ENCODE assay signal across 1 cellular context in the genomic region with DNA sequence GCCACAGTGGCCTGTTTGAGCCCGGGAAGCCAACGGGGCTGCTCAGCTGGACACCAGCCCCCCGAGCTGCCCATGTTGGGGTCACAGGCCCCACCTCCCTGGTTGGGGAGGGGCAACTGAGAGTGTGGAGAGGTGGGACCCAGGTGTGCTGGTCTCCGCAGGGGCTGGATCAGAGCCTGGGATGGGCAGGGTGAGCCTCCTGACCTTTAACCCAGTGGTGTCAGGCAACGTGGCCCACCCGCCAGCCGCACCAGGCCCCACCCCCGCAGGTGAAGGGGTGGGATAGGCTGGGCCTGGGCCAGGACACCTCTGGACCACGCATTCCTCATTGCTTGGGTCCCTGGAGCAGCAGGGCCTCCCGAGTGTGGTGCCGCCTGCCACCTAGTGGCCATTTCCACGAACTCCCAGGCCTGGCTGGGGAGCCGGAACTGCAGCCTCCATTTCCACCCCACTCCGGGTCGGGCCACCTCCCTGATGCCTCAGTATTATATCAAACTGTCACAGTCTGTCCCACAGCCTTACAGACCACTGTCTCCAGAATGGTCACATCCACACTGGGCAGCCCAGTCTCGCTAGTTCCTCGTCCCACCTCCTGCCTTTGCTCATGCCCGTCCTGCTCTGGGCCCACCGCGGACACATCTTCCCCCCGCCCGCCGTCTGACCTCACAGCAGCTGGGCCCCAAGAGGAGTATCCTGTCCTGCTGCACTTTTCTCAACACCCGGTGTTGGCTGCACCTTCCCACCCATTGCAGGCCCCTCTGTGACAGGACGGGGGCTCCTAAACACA.
TF ChIP-seq lines count a peak whose summit lies in the region.

No MANE protein-coding gene starts in this region.

TF ChIP-seq in HepG2, 621 proteins besides CTCF, POLR2A, EP300 and RAD21 (continued from another document and continues in another):
- no peak for TF ChIP-seq ZNF564 (CRISPR knock-in tag; IDR thresholded peaks at IDR 0.05)
- TF ChIP-seq, protein P1, sequence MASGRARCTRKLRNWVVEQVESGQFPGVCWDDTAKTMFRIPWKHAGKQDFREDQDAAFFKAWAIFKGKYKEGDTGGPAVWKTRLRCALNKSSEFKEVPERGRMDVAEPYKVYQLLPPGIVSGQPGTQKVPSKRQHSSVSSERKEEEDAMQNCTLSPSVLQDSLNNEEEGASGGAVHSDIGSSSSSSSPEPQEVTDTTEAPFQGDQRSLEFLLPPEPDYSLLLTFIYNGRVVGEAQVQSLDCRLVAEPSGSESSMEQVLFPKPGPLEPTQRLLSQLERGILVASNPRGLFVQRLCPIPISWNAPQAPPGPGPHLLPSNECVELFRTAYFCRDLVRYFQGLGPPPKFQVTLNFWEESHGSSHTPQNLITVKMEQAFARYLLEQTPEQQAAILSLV (CRISPR knock-in tag; IDR thresholded peaks at IDR 0.05; ENCODE audit: borderline replicate concordance) = no peak
- TF ChIP-seq, protein P2, sequence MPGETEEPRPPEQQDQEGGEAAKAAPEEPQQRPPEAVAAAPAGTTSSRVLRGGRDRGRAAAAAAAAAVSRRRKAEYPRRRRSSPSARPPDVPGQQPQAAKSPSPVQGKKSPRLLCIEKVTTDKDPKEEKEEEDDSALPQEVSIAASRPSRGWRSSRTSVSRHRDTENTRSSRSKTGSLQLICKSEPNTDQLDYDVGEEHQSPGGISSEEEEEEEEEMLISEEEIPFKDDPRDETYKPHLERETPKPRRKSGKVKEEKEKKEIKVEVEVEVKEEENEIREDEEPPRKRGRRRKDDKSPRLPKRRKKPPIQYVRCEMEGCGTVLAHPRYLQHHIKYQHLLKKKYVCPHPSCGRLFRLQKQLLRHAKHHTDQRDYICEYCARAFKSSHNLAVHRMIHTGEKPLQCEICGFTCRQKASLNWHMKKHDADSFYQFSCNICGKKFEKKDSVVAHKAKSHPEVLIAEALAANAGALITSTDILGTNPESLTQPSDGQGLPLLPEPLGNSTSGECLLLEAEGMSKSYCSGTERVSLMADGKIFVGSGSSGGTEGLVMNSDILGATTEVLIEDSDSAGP (CRISPR knock-in tag; IDR thresholded peaks at IDR 0.05; ENCODE audit: borderline replicate concordance) = peak; percentile 65; the same call in 1 of the 2 replicates
- no peak for TF ChIP-seq ZNF441 (CRISPR knock-in tag; IDR thresholded peaks at IDR 0.05; ENCODE audit: borderline replicate concordance)
- 0 out of 2 replicates have a peak, but pooled peaks have one; percentile 15 for TF ChIP-seq AKAP8 (CRISPR knock-in tag; IDR thresholded peaks at IDR 0.05)
- TF ChIP-seq ZNF543 (CRISPR knock-in tag; IDR thresholded peaks at IDR 0.05) = no peak
- no peak for TF ChIP-seq ZNF121 (CRISPR knock-in tag; IDR thresholded peaks at IDR 0.05)
- no peak for TF ChIP-seq MAZ (IDR thresholded peaks at IDR 0.05; ENCODE audit: borderline replicate concordance, low read depth, low read length)
- TF ChIP-seq MAZ (CRISPR knock-in tag; IDR thresholded peaks at IDR 0.05; ENCODE audit: low read depth) = 0 out of 2 replicates have a peak, but pooled peaks have one; percentile 41
- TF ChIP-seq PATZ1 (CRISPR knock-in tag; IDR thresholded peaks at IDR 0.05) = 0 out of 2 replicates have a peak, but pooled peaks have one; percentile 21
- no peak for TF ChIP-seq HCFC1 (IDR thresholded peaks at IDR 0.05; ENCODE audit: low read depth, low read length)
- TF ChIP-seq ZFY (CRISPR knock-in tag; IDR thresholded peaks at IDR 0.05) = peak; percentile 36; the same call in 1 of the 2 replicates
- TF ChIP-seq ERF (CRISPR knock-in tag; IDR thresholded peaks at IDR 0.05) = peak; percentile 42; the same call in 1 of the 2 replicates
- TF ChIP-seq, protein P3, sequence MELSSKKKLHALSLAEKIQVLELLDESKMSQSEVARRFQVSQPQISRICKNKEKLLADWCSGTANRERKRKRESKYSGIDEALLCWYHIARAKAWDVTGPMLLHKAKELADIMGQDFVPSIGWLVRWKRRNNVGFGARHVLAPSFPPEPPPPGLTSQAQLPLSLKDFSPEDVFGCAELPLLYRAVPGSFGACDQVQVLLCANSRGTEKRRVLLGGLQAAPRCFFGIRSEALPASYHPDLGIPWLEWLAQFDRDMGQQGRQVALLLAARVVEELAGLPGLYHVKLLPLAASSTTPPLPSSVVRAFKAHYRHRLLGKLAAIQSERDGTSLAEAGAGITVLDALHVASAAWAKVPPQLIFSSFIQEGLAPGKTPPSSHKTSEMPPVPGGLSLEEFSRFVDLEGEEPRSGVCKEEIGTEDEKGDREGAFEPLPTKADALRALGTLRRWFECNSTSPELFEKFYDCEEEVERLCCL (CRISPR knock-in tag; IDR thresholded peaks at IDR 0.05; ENCODE audit: borderline replicate concordance) = no peak
- TF ChIP-seq MTA1 (CRISPR knock-in tag; IDR thresholded peaks at IDR 0.05; ENCODE audit: borderline replicate concordance) = no peak
- TF ChIP-seq, protein P4, sequence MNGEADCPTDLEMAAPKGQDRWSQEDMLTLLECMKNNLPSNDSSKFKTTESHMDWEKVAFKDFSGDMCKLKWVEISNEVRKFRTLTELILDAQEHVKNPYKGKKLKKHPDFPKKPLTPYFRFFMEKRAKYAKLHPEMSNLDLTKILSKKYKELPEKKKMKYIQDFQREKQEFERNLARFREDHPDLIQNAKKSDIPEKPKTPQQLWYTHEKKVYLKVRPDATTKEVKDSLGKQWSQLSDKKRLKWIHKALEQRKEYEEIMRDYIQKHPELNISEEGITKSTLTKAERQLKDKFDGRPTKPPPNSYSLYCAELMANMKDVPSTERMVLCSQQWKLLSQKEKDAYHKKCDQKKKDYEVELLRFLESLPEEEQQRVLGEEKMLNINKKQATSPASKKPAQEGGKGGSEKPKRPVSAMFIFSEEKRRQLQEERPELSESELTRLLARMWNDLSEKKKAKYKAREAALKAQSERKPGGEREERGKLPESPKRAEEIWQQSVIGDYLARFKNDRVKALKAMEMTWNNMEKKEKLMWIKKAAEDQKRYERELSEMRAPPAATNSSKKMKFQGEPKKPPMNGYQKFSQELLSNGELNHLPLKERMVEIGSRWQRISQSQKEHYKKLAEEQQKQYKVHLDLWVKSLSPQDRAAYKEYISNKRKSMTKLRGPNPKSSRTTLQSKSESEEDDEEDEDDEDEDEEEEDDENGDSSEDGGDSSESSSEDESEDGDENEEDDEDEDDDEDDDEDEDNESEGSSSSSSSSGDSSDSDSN (CRISPR knock-in tag; IDR thresholded peaks at IDR 0.05) = peak; percentile 43; the same call in 1 of the 2 replicates
- TF ChIP-seq CBX1 (IDR thresholded peaks at IDR 0.05; ENCODE audit: low read depth) = no peak
- TF ChIP-seq SOX6 (IDR thresholded peaks at IDR 0.05) = no peak
- TF ChIP-seq SOX6 (CRISPR knock-in tag; IDR thresholded peaks at IDR 0.05) = 0 out of 2 replicates have a peak, but pooled peaks have one; percentile 24
- TF ChIP-seq, protein P5, sequence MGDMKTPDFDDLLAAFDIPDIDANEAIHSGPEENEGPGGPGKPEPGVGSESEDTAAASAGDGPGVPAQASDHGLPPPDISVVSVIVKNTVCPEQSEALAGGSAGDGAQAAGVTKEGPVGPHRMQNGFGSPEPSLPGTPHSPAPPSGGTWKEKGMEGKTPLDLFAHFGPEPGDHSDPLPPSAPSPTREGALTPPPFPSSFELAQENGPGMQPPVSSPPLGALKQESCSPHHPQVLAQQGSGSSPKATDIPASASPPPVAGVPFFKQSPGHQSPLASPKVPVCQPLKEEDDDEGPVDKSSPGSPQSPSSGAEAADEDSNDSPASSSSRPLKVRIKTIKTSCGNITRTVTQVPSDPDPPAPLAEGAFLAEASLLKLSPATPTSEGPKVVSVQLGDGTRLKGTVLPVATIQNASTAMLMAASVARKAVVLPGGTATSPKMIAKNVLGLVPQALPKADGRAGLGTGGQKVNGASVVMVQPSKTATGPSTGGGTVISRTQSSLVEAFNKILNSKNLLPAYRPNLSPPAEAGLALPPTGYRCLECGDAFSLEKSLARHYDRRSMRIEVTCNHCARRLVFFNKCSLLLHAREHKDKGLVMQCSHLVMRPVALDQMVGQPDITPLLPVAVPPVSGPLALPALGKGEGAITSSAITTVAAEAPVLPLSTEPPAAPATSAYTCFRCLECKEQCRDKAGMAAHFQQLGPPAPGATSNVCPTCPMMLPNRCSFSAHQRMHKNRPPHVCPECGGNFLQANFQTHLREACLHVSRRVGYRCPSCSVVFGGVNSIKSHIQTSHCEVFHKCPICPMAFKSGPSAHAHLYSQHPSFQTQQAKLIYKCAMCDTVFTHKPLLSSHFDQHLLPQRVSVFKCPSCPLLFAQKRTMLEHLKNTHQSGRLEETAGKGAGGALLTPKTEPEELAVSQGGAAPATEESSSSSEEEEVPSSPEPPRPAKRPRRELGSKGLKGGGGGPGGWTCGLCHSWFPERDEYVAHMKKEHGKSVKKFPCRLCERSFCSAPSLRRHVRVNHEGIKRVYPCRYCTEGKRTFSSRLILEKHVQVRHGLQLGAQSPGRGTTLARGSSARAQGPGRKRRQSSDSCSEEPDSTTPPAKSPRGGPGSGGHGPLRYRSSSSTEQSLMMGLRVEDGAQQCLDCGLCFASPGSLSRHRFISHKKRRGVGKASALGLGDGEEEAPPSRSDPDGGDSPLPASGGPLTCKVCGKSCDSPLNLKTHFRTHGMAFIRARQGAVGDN (CRISPR knock-in tag; IDR thresholded peaks at IDR 0.05) = peak; percentile 72
- TF ChIP-seq ZNF710 (CRISPR knock-in tag; IDR thresholded peaks at IDR 0.05; ENCODE audit: borderline replicate concordance) = no peak
- no peak for TF ChIP-seq FOXM1 (CRISPR knock-in tag; IDR thresholded peaks at IDR 0.05)
- TF ChIP-seq CHCHD3 (CRISPR knock-in tag; IDR thresholded peaks at IDR 0.05) = no peak
- TF ChIP-seq ZBTB7B (CRISPR knock-in tag; IDR thresholded peaks at IDR 0.05) = no peak
- TF ChIP-seq, protein P6, sequence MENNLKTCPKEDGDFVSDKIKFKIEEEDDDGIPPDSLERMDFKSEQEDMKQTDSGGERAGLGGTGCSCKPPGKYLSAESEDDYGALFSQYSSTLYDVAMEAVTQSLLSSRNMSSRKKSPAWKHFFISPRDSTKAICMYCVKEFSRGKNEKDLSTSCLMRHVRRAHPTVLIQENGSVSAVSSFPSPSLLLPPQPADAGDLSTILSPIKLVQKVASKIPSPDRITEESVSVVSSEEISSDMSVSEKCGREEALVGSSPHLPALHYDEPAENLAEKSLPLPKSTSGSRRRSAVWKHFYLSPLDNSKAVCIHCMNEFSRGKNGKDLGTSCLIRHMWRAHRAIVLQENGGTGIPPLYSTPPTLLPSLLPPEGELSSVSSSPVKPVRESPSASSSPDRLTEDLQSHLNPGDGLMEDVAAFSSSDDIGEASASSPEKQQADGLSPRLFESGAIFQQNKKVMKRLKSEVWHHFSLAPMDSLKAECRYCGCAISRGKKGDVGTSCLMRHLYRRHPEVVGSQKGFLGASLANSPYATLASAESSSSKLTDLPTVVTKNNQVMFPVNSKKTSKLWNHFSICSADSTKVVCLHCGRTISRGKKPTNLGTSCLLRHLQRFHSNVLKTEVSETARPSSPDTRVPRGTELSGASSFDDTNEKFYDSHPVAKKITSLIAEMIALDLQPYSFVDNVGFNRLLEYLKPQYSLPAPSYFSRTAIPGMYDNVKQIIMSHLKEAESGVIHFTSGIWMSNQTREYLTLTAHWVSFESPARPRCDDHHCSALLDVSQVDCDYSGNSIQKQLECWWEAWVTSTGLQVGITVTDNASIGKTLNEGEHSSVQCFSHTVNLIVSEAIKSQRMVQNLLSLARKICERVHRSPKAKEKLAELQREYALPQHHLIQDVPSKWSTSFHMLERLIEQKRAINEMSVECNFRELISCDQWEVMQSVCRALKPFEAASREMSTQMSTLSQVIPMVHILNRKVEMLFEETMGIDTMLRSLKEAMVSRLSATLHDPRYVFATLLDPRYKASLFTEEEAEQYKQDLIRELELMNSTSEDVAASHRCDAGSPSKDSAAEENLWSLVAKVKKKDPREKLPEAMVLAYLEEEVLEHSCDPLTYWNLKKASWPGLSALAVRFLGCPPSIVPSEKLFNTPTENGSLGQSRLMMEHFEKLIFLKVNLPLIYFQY (CRISPR knock-in tag; IDR thresholded peaks at IDR 0.05; ENCODE audit: borderline replicate concordance) = 0 out of 2 replicates have a peak, but pooled peaks have one; percentile 33
- TF ChIP-seq ZNF292 (CRISPR knock-in tag; IDR thresholded peaks at IDR 0.05; ENCODE audit: borderline replicate concordance, low read depth) = no peak; the same call in 1 of the 2 replicates
- no peak for TF ChIP-seq MTF2 (CRISPR knock-in tag; IDR thresholded peaks at IDR 0.05; ENCODE audit: borderline replicate concordance)
- TF ChIP-seq GATA4 (IDR thresholded peaks at IDR 0.05; ENCODE audit: borderline replicate concordance, low read depth) = no peak
- TF ChIP-seq, protein P7, sequence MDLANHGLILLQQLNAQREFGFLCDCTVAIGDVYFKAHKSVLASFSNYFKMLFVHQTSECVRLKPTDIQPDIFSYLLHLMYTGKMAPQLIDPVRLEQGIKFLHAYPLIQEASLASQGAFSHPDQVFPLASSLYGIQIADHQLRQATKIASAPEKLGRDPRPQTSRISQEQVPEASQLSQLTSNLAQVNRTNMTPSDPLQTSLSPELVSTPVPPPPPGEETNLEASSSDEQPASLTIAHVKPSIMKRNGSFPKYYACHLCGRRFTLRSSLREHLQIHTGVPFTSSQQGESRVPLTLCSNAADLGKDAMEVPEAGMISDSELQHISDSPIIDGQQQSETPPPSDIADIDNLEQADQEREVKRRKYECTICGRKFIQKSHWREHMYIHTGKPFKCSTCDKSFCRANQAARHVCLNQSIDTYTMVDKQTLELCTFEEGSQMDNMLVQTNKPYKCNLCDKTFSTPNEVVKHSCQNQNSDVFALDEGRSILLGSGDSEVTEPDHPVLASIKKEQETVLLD (CRISPR knock-in tag; IDR thresholded peaks at IDR 0.05; ENCODE audit: low read depth) = no peak
- TF ChIP-seq MIER3 (CRISPR knock-in tag; IDR thresholded peaks at IDR 0.05; ENCODE audit: borderline replicate concordance) = no peak
- TF ChIP-seq PPARG (CRISPR knock-in tag; conservative IDR thresholded peaks at IDR 0.05) = peak; percentile 41; the same call in 1 of the 2 replicates
- TF ChIP-seq AGO2 (optimal IDR thresholded peaks at IDR 0.05; ENCODE audit: low read depth, low read length) = peak; percentile 61
- no peak for TF ChIP-seq EED (CRISPR knock-in tag; IDR thresholded peaks at IDR 0.05)
